Comparison of ENCODE assay signal across 1 cellular context in genomic region chr17:47292206-47292605, GRCh38.
TF ChIP-seq lines count a peak whose summit lies in the region.

No MANE protein-coding gene starts in this region.

TF ChIP-seq in HepG2, 621 proteins besides CTCF, POLR2A, EP300 and RAD21:
- TF ChIP-seq RBFOX2 (IDR thresholded peaks at IDR 0.05; ENCODE audit: low read depth, low read length) (no peak), NFIB (CRISPR knock-in tag; IDR thresholded peaks at IDR 0.05; ENCODE audit: borderline replicate concordance) (0 out of 2 replicates have a peak, but pooled peaks have one; percentile 70), ZGPAT (CRISPR knock-in tag; IDR thresholded peaks at IDR 0.05) (no peak), SP2 (CRISPR knock-in tag; IDR thresholded peaks at IDR 0.05) (no peak), FOXA3 (CRISPR knock-in tag; IDR thresholded peaks at IDR 0.05) (no peak), NAIF1 (CRISPR knock-in tag; IDR thresholded peaks at IDR 0.05; ENCODE audit: borderline replicate concordance) (no peak), ZNF879 (CRISPR knock-in tag; IDR thresholded peaks at IDR 0.05) (no peak), IKZF4 (CRISPR knock-in tag; IDR thresholded peaks at IDR 0.05; ENCODE audit: borderline replicate concordance, low read depth, not compliant biosample characterization) (no peak), ZFP91 (CRISPR knock-in tag; IDR thresholded peaks at IDR 0.05; ENCODE audit: borderline replicate concordance) (peak; percentile 33; the same call in 1 of the 2 replicates), NFE2 (CRISPR knock-in tag; IDR thresholded peaks at IDR 0.05) (no peak), ZNF263 (CRISPR knock-in tag; IDR thresholded peaks at IDR 0.05) (peak; percentile 79), HMGXB4 (CRISPR knock-in tag; IDR thresholded peaks at IDR 0.05; ENCODE audit: borderline replicate concordance in 1 of 2, low read depth in 1 of 2) (no peak), HOMEZ (CRISPR knock-in tag; IDR thresholded peaks at IDR 0.05; ENCODE audit: low read depth) (no peak), MBNL3 (CRISPR knock-in tag; conservative IDR thresholded peaks at IDR 0.05) (no peak), NRL (CRISPR knock-in tag; IDR thresholded peaks at IDR 0.05; ENCODE audit: borderline replicate concordance) (0 out of 2 replicates have a peak, but pooled peaks have one; percentile 26), TRIM22 (IDR thresholded peaks at IDR 0.05) (no peak), ZNF891 (CRISPR knock-in tag; IDR thresholded peaks at IDR 0.05) (peak; percentile 28; the same call in 1 of the 2 replicates)
- TF ChIP-seq, protein P1, sequence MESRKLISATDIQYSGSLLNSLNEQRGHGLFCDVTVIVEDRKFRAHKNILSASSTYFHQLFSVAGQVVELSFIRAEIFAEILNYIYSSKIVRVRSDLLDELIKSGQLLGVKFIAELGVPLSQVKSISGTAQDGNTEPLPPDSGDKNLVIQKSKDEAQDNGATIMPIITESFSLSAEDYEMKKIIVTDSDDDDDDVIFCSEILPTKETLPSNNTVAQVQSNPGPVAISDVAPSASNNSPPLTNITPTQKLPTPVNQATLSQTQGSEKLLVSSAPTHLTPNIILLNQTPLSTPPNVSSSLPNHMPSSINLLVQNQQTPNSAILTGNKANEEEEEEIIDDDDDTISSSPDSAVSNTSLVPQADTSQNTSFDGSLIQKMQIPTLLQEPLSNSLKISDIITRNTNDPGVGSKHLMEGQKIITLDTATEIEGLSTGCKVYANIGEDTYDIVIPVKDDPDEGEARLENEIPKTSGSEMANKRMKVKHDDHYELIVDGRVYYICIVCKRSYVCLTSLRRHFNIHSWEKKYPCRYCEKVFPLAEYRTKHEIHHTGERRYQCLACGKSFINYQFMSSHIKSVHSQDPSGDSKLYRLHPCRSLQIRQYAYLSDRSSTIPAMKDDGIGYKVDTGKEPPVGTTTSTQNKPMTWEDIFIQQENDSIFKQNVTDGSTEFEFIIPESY (CRISPR knock-in tag; IDR thresholded peaks at IDR 0.05) = no peak
- TF ChIP-seq, protein P2, sequence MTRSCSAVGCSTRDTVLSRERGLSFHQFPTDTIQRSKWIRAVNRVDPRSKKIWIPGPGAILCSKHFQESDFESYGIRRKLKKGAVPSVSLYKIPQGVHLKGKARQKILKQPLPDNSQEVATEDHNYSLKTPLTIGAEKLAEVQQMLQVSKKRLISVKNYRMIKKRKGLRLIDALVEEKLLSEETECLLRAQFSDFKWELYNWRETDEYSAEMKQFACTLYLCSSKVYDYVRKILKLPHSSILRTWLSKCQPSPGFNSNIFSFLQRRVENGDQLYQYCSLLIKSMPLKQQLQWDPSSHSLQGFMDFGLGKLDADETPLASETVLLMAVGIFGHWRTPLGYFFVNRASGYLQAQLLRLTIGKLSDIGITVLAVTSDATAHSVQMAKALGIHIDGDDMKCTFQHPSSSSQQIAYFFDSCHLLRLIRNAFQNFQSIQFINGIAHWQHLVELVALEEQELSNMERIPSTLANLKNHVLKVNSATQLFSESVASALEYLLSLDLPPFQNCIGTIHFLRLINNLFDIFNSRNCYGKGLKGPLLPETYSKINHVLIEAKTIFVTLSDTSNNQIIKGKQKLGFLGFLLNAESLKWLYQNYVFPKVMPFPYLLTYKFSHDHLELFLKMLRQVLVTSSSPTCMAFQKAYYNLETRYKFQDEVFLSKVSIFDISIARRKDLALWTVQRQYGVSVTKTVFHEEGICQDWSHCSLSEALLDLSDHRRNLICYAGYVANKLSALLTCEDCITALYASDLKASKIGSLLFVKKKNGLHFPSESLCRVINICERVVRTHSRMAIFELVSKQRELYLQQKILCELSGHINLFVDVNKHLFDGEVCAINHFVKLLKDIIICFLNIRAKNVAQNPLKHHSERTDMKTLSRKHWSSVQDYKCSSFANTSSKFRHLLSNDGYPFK (CRISPR knock-in tag; IDR thresholded peaks at IDR 0.05; ENCODE audit: borderline replicate concordance) = 0 out of 2 replicates have a peak, but pooled peaks have one; percentile 19
- TF ChIP-seq, protein P3, sequence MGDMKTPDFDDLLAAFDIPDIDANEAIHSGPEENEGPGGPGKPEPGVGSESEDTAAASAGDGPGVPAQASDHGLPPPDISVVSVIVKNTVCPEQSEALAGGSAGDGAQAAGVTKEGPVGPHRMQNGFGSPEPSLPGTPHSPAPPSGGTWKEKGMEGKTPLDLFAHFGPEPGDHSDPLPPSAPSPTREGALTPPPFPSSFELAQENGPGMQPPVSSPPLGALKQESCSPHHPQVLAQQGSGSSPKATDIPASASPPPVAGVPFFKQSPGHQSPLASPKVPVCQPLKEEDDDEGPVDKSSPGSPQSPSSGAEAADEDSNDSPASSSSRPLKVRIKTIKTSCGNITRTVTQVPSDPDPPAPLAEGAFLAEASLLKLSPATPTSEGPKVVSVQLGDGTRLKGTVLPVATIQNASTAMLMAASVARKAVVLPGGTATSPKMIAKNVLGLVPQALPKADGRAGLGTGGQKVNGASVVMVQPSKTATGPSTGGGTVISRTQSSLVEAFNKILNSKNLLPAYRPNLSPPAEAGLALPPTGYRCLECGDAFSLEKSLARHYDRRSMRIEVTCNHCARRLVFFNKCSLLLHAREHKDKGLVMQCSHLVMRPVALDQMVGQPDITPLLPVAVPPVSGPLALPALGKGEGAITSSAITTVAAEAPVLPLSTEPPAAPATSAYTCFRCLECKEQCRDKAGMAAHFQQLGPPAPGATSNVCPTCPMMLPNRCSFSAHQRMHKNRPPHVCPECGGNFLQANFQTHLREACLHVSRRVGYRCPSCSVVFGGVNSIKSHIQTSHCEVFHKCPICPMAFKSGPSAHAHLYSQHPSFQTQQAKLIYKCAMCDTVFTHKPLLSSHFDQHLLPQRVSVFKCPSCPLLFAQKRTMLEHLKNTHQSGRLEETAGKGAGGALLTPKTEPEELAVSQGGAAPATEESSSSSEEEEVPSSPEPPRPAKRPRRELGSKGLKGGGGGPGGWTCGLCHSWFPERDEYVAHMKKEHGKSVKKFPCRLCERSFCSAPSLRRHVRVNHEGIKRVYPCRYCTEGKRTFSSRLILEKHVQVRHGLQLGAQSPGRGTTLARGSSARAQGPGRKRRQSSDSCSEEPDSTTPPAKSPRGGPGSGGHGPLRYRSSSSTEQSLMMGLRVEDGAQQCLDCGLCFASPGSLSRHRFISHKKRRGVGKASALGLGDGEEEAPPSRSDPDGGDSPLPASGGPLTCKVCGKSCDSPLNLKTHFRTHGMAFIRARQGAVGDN (CRISPR knock-in tag; IDR thresholded peaks at IDR 0.05) = peak; percentile 19; the same call in 1 of the 2 replicates
